Comparison of ENCODE assay signal across 9 cellular contexts in the genomic region with DNA sequence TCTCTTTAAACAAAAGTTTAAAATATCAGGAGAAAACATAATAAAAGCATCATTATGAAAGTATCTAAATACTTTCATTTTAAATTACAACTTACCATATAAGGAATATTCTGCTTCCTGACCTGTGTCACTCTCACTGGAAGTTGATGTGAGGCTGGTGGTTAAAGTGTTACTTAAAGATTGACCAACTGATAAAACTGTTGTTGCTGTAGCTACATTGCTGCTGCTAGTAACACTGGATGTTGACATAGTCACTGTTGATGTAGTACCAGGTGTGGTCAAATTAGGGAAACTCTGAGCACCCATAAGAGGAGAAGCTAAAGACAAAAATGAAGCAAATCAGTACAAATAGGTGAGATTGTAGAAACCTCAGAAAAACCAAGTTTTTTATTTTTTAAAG.
DNase-seq lines count a peak whose midpoint lies in the region; ATAC-seq, FAIRE-seq and TF ChIP-seq lines count a peak whose summit lies in the region.
"Had no signal": no experiment of that assay in that cellular context is flagged by ENCODE, and none has a peak within 500 bp of the region (broad histone marks: within the 10 kb centered on the region; RNA-seq: fewer than 3 reads in every experiment).

No MANE protein-coding gene starts in this region.

- H3K27me3 ChIP-seq in DND-41 (ENCODE audit: insufficient read depth, low read length, poor library complexity) = no peaks in the 10 kb centered on the region
- no peaks in the 10 kb centered on the region for H3K27me3 ChIP-seq in heart left ventricle
- H3K27me3 ChIP-seq: Peyer's patch had no signal

- H3K4me2 ChIP-seq in DND-41 (ENCODE audit: insufficient read depth, low read length) = no peak overlapping the region

- TF ChIP-seq CTCF in DND-41 (IDR thresholded peaks at IDR 0.05; ENCODE audit: borderline replicate concordance, extremely low read depth, low read length, poor library complexity, severe bottlenecking) (no peak), fibroblast of pulmonary artery (IDR thresholded peaks at IDR 0.05; ENCODE audit: low read length, missing control alignments) (no peak), heart left ventricle (IDR thresholded peaks at IDR 0.05) (no peak)

- intact Hi-C loops in heart left ventricle (cut with DNase I) = loop anchor here in 2 of 10 donors (10.0 kb wide), 1 partner anchor 227 kb away; no protein-coding TSS in a partner anchor

- H3K79me2 ChIP-seq in DND-41 (ENCODE audit: insufficient read depth, low read length) = no peaks in the 10 kb centered on the region

- TF ChIP-seq POLR2A in heart left ventricle (IDR thresholded peaks at IDR 0.05) = no peak

- peaks cover 7% of the 10 kb centered on the region; the same call in 1 of the 2 replicates for H4K20me1 ChIP-seq in DND-41 (ENCODE audit: insufficient read depth, low read length)

- DNase-seq in DND-41 (no peak), HTR-8/SVneo (ENCODE audit: insufficient read length, low spot score) (no peak), fibroblast of pulmonary artery (ENCODE audit: low read depth) (peak; percentile 4), Kasumi-1 (lab: John Stamatoyannopoulos, UW) (no peak), A172 (ENCODE audit: low spot score) (no peak), heart left ventricle (no peak)
- no peak for DNase-seq in activated effector memory CD4-positive, alpha-beta T cell treated with anti-CD3 and anti-CD28 coated beads, Interleukin-2, amount 50 U/mL, for 16 hours
- DNase-seq: Peyer's patch had no signal

- H3K9me3 ChIP-seq in DND-41 (ENCODE audit: insufficient read depth, low read length, severe bottlenecking) (no peaks in the 10 kb centered on the region), heart left ventricle (no peaks in the 10 kb centered on the region)
- H3K9me3 ChIP-seq: Peyer's patch had no signal

- peaks cover 79% of the 10 kb centered on the region for H3K36me3 ChIP-seq in DND-41 (ENCODE audit: insufficient read depth, low read length)
- peaks cover 0 to 100% (median 95%) of the 10 kb centered on the region in 9 donors for H3K36me3 ChIP-seq in heart left ventricle

- H3K4me1 ChIP-seq in DND-41 (ENCODE audit: insufficient read depth, low read length) (no peaks in the 10 kb centered on the region), heart left ventricle (peaks cover 0 to 13% (median 0%) of the 10 kb centered on the region in 12 donors)
- H3K4me1 ChIP-seq: Peyer's patch had no signal

- no peak overlapping the region for H3K4me3 ChIP-seq in DND-41 (ENCODE audit: low read depth in 1 of 2, low read length in 2 of 2)
- H3K4me3 ChIP-seq in fibroblast of pulmonary artery (replicated peaks; ENCODE audit: low read depth, low read length) = no peak overlapping the region
- no peak overlapping the region for H3K4me3 ChIP-seq in heart left ventricle
- H3K4me3 ChIP-seq: Peyer's patch had no signal

- FAIRE-seq in HTR-8/SVneo (lab: Jason Lieb, UNC) = peak; percentile 83

- no peak overlapping the region for H3K27ac ChIP-seq in DND-41 (ENCODE audit: low read length)
- no peak overlapping the region for H3K27ac ChIP-seq in heart left ventricle
- H3K27ac ChIP-seq: Peyer's patch had no signal

- H2AFZ ChIP-seq in DND-41 (ENCODE audit: low read depth, low read length) = no peak overlapping the region

- peak; percentile 23; the same call in 1 of the 3 replicates for ATAC-seq in DND-41 (ENCODE audit: insufficient read depth, low read depth)
- ATAC-seq in GM19351 (IDR thresholded peaks at IDR 0.05; ENCODE audit: unreplicated experiment) = peak; percentile 84
- no peak for ATAC-seq in heart left ventricle

- no peak overlapping the region for H3K9ac ChIP-seq in DND-41 (ENCODE audit: low read depth, low read length)

Comparison
In these comparisons a context has a peak if more than half of its experiments do, and no peak if none do; other contexts are left out.
1. ATAC-seq: peak in DND-41 (single experiment) and GM19351 (single experiment); none in heart left ventricle (0 of 4).